Comparison of ENCODE assay signal across 23 cellular contexts in the genomic region with DNA sequence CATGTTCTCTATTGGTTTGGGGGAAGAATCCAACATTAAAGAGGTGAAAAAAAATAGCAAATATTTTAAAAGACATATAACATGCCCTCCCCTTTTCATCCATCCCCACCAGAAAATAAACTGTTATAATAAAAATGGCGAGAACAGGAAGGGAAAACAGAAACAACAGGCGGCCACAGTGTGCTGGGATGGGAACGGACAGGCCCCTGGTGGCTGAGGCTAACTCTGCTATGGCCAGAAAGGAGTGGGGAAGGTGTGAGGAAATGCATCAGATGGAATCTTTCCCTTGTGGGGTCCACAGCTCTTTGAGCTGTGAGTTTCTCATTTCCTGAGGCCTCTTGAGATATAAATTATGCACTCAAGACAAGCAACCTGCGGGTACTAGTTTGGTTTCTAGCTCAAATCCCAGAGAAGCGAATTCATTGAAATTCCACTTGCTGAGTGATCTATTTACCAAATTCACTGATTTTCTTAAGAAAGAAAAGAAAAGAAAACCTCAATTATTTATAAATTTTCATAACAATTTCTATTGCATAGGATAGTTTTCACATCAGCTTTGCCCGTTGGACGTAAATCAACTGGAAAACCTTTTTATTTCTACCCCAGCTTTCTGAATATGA.
"Had no signal": no experiment of that assay in that cellular context is flagged by ENCODE, and none has a peak within 500 bp of the region (broad histone marks: within the 10 kb centered on the region; RNA-seq: fewer than 3 reads in every experiment).

No MANE protein-coding gene starts in this region.

- H3K9me3 ChIP-seq: esophagus muscularis mucosa, gastrocnemius medialis, heart right ventricle, left ventricle myocardium inferior, mucosa of descending colon, suprapubic skin, tibial artery, uterus had no signal

- H3K4me1 Mint-ChIP-seq: immature natural killer cell had no signal

- H3K4me2 ChIP-seq: smooth muscle cell had no signal

- H3K27me3 ChIP-seq: esophagus muscularis mucosa, gastrocnemius medialis, heart right ventricle, suprapubic skin, tibial artery, upper lobe of left lung, uterus had no signal

- H3K27ac ChIP-seq: coronary artery, epithelial cell of prostate, esophagus muscularis mucosa, gastrocnemius medialis, heart right ventricle, left ventricle myocardium inferior, suprapubic skin, tibial artery, upper lobe of left lung, uterus had no signal

- H3K4me3 Mint-ChIP-seq: immature natural killer cell; naive thymus-derived CD8-positive, alpha-beta T cell had no signal

- H3K36me3 Mint-ChIP-seq: immature natural killer cell; naive thymus-derived CD8-positive, alpha-beta T cell had no signal

- H3K4me3 ChIP-seq: coronary artery, esophagus muscularis mucosa, gastrocnemius medialis, heart right ventricle, left ventricle myocardium inferior, lung, mucosa of descending colon, smooth muscle cell, suprapubic skin, tibial artery, upper lobe of left lung, uterus had no signal

- H3K4me1 ChIP-seq: esophagus muscularis mucosa, gastrocnemius medialis, heart right ventricle, left ventricle myocardium inferior, suprapubic skin, tibial artery, upper lobe of left lung, uterus had no signal

- ATAC-seq: gastrocnemius medialis; heart right ventricle; mucosa of descending colon; naive thymus-derived CD8-positive, alpha-beta T cell; right cardiac atrium had no signal

- H3K27ac Mint-ChIP-seq: immature natural killer cell; naive thymus-derived CD8-positive, alpha-beta T cell had no signal

- FAIRE-seq: endometrium, keratinocyte had no signal

- H3K36me3 ChIP-seq: esophagus muscularis mucosa, gastrocnemius medialis, heart right ventricle, left ventricle myocardium inferior, suprapubic skin, tibial artery, upper lobe of left lung, uterus had no signal

- DNase-seq: effector CD8-positive, alpha-beta T cell; gastrocnemius medialis; heart right ventricle; hypothalamus; immature natural killer cell; left ventricle myocardium inferior; mucosa of descending colon; naive thymus-derived CD8-positive, alpha-beta T cell; posterior cingulate gyrus; stimulated activated CD4-positive, alpha-beta T cell treated with anti-CD3 and anti-CD28 coated beads, Interleukin-2, amount 100 ng/mL, for 48 hours; stimulated activated naive CD4-positive, alpha-beta T cell treated with Interleukin-2 at 50 U/mL for 16 hours; tibial artery; upper lobe of left lung; uterus had no signal
